In the genomic region with DNA sequence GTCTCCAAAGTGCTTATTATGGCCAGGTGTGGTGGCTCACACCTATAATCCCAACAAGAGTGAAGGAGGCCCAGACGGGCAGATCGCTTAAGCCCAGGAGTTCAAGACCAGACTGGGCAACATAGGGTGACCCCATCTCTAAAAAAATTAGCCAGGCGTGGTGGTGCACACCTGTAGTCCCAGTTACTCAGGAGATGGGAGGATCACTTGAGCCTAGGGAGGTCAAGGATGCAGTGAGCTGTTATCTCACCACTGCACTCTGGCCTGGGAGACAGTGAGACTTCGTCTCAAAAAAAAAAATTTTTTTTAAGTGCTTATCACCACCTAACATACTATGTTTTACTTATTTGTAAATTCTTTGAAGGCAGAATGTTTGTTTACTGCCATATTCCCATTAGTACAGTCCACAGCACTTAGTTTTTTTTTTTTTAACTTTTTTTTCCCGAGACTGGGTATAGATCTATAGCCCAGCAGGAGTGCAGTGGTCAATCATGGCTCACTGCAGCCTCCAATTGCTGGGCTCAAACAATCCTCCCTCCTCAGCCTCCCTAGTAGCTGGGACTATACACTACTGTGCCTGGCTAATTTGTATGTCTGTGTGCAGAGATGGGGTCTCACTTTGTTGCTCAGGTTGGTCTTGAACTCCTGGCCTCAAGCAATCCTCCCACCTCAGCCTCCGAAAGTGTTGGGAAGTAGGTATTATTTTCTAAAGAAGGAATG, we compare ENCODE assay signal across 23 cellular contexts.
"Had no signal": no experiment of that assay in that cellular context is flagged by ENCODE, and none has a peak within 500 bp of the region (broad histone marks: within the 10 kb centered on the region; RNA-seq: fewer than 3 reads in every experiment).

No MANE protein-coding gene starts in this region.

- H3K36me3 ChIP-seq: breast epithelium had no signal

- H3K4me3 ChIP-seq: breast epithelium, esophagus muscularis mucosa, heart left ventricle had no signal

- H3K27ac Mint-ChIP-seq: stimulated activated naive CD8-positive, alpha-beta T cell treated with anti-CD3 and anti-CD28 coated beads, Interleukin-15, Interleukin-2, amounts not matched to agents 100 ng/mL and 50 ng/mL, for 24 hours had no signal

- H3K4me3 Mint-ChIP-seq: immature natural killer cell; stimulated activated naive CD8-positive, alpha-beta T cell treated with anti-CD3 and anti-CD28 coated beads, Interleukin-15, Interleukin-2, amounts not matched to agents 100 ng/mL and 50 ng/mL, for 24 hours had no signal

- FAIRE-seq: kidney, TTC549 had no signal

- H3K27me3 Mint-ChIP-seq: naive thymus-derived CD4-positive, alpha-beta T cell; stimulated activated naive CD8-positive, alpha-beta T cell treated with anti-CD3 and anti-CD28 coated beads, Interleukin-15, Interleukin-2, amounts not matched to agents 100 ng/mL and 50 ng/mL, for 24 hours had no signal

- H3K27me3 ChIP-seq: breast epithelium, esophagus muscularis mucosa, foreskin keratinocyte, heart left ventricle had no signal

- H3K9me3 ChIP-seq: breast epithelium, esophagus muscularis mucosa, heart left ventricle had no signal

- ATAC-seq: foreskin keratinocyte; heart left ventricle; left colon; naive thymus-derived CD4-positive, alpha-beta T cell; right cardiac atrium had no signal

- H3K4me1 ChIP-seq: breast epithelium, foreskin keratinocyte had no signal

- H3K9me3 Mint-ChIP-seq: immature natural killer cell; stimulated activated naive CD8-positive, alpha-beta T cell treated with anti-CD3 and anti-CD28 coated beads, Interleukin-15, Interleukin-2, amounts not matched to agents 100 ng/mL and 50 ng/mL, for 24 hours had no signal

- DNase-seq: activated CD4-positive, alpha-beta T cell treated with anti-CD3 and anti-CD28 coated beads for 48 hours; activated CD4-positive, alpha-beta T cell treated with anti-CD3 and anti-CD28 coated beads, Interleukin-2, amount 50 U/mL, for 48 hours; activated CD8-positive, alpha-beta memory T cell treated with anti-CD3 and anti-CD28 coated beads for 24 hours; activated effector memory CD4-positive, alpha-beta T cell treated with Interleukin-2 at 50 U/mL for 16 hours; activated naive CD4-positive, alpha-beta T cell treated with anti-CD3 and anti-CD28 coated beads, Interleukin-2, amount 50 U/mL, for 16 hours; amygdala; central memory CD4-positive, alpha-beta T cell; heart left ventricle; hypothalamus; immature natural killer cell; kidney; left colon; midbrain; naive thymus-derived CD4-positive, alpha-beta T cell; posterior cingulate gyrus; right cardiac atrium; stimulated activated CD4-positive, alpha-beta T cell treated with anti-CD3 and anti-CD28 coated beads, Interleukin-2, amount 100 ng/mL, for 48 hours had no signal

- H3K27ac ChIP-seq: breast epithelium, esophagus muscularis mucosa, foreskin keratinocyte, heart left ventricle, VCaP had no signal
